Comparison of ENCODE assay signal across 30 cellular contexts in genomic region chr1:177912991-177913390, GRCh38. TPM values are rescaled to one million over a fixed set of nuclear protein-coding genes. Genes with fewer than 3 reads are reported as not detected.
DNase-seq lines count a peak whose midpoint lies in the region; ATAC-seq and TF ChIP-seq lines count a peak whose summit lies in the region.
"Had no signal": no experiment of that assay in that cellular context is flagged by ENCODE, and none has a peak within 500 bp of the region (broad histone marks: within the 10 kb centered on the region; RNA-seq: fewer than 3 reads in every experiment).

No MANE protein-coding gene starts in this region.

- H3K9ac ChIP-seq in liver (ENCODE audit: low read depth in 1 of 2, low read length in 2 of 2): no peak overlapping the region

- DNase-seq in SHP77 (lab: John Stamatoyannopoulos, UW) (peak; percentile 8 to 12), SHP77 treated with DMSO at 0.1 percent for 48 hours (lab: John Stamatoyannopoulos, UW) (no peak), transverse colon (peak; percentile 61), NCI-H2171 (lab: John Stamatoyannopoulos, UW) (no peak), upper lobe of left lung (no peak), NAMALWA (ENCODE audit: low spot score) (no peak)
- DNase-seq: activated CD4-positive, alpha-beta T cell treated with anti-CD3 and anti-CD28 coated beads, Interleukin-2, amount 50 U/mL, for 4 hours; activated CD4-positive, CD25-positive, alpha-beta regulatory T cell; activated CD8-positive, alpha-beta memory T cell treated with anti-CD3 and anti-CD28 coated beads, Interleukin-2, amount 10 ng/mL, durations not matched to agents 7 days and 5 days; activated gamma-delta T cell treated with Interleukin-2 at 50 U/mL for 16 hours; activated naive CD8-positive, alpha-beta T cell treated with anti-CD3 and anti-CD28 coated beads, Interleukin-2, amount 10 ng/mL, durations not matched to agents 7 days and 5 days; activated T-cell treated with anti-CD3 and anti-CD28 coated beads, Interleukin-2, amount 50 U/mL, for 48 hours; CD4-positive, alpha-beta T cell; DMS153; effector CD8-positive, alpha-beta T cell; GDM1; GOT3; immature natural killer cell; left ventricle myocardium inferior; naive B cell; NCI-H2029; NCI-H2227 treated with DMSO at 0.1 percent for 48 hours; NCI-H748 treated with DMSO at 0.1 percent for 48 hours; stimulated activated CD4-positive, alpha-beta T cell treated with anti-CD3 and anti-CD28 coated beads, Interleukin-15, amount 100 ng/mL, for 24 hours; stimulated activated CD4-positive, alpha-beta T cell treated with anti-CD3 and anti-CD28 coated beads, Interleukin-4, amount 100 ng/mL, for 4 hours had no signal

- H3K27ac ChIP-seq in VCaP (peak overlapping the region; percentile 86), liver (ENCODE audit: low read depth in 1 of 2, low read length in 2 of 2) (no peak overlapping the region), transverse colon (no peak overlapping the region), upper lobe of left lung (no peak overlapping the region)
- H3K27ac ChIP-seq: coronary artery, left ventricle myocardium inferior, SJSA1, tibial nerve had no signal

- in situ Hi-C loops in transverse colon (cut with MboI; ENCODE audit: low pct_ligation_motif_present in 1 of 4, low pct_unique_long_range_greater_than_20kb in 1 of 4, low sequenced_read_pairs in 3 of 4): loop anchor here in 1 of 4 donors (25.0 kb wide), 1 partner anchor 476 kb away; no protein-coding TSS in a partner anchor

- TF ChIP-seq POLR2A in transverse colon (IDR thresholded peaks at IDR 0.05): no peak
- no peak for TF ChIP-seq POLR2A in upper lobe of left lung (IDR thresholded peaks at IDR 0.05)

- no peak overlapping the region for H3K4me3 ChIP-seq in liver (ENCODE audit: low read depth in 1 of 3, low read length in 3 of 3)
- no peak overlapping the region for H3K4me3 ChIP-seq in transverse colon
- no peak overlapping the region for H3K4me3 ChIP-seq in upper lobe of left lung
- H3K4me3 ChIP-seq: coronary artery, left ventricle myocardium inferior, SJSA1, tibial nerve had no signal

- no peak for TF ChIP-seq CTCF in VCaP (conservative IDR thresholded peaks at IDR 0.05)
- TF ChIP-seq CTCF in liver (IDR thresholded peaks at IDR 0.05; ENCODE audit: low read depth, low read length, missing input control): no peak
- TF ChIP-seq CTCF in transverse colon (IDR thresholded peaks at IDR 0.05): no peak
- no peak for TF ChIP-seq CTCF in upper lobe of left lung (IDR thresholded peaks at IDR 0.05)

- no peaks in the 10 kb centered on the region for H3K9me3 ChIP-seq in liver (ENCODE audit: control insufficient read depth in 4 of 4, low read length in 3 of 4)
- H3K9me3 ChIP-seq in transverse colon: no peaks in the 10 kb centered on the region
- no peaks in the 10 kb centered on the region for H3K9me3 ChIP-seq in upper lobe of left lung
- H3K9me3 ChIP-seq: left ventricle myocardium inferior, SJSA1, tibial nerve had no signal

- H3K36me3 ChIP-seq in liver (ENCODE audit: control insufficient read depth in 4 of 4, insufficient read depth in 3 of 4, low read depth in 1 of 4, low read length in 3 of 4) (no peaks in the 10 kb centered on the region), transverse colon (no peaks in the 10 kb centered on the region), upper lobe of left lung (no peaks in the 10 kb centered on the region)
- H3K36me3 ChIP-seq: left ventricle myocardium inferior, SJSA1, tibial nerve had no signal

- ATAC-seq in upper lobe of left lung (ENCODE audit: low FRiP score in 2 of 2): no peak
- ATAC-seq: activated CD8-positive, alpha-beta memory T cell treated with anti-CD3 and anti-CD28 coated beads, Interleukin-2, amount 10 ng/mL, durations not matched to agents 7 days and 5 days had no signal

- 15% methylated on average over 3 of the region's 3 CpGs for WGBS in liver
- WGBS in transverse colon (ENCODE audit: low coverage in 1 of 2), 2 donors: 51% methylated on average over 3 of the region's 3 CpGs; no CpG with 5 or more reads in 1 of the 2 donors
- 62 to 70% methylated on average over 3 of the region's 3 CpGs for WGBS in upper lobe of left lung, 2 donors

- peaks cover 0 to 3% (median 0%) of the 10 kb centered on the region in 4 donors for H3K4me1 ChIP-seq in liver (ENCODE audit: control insufficient read depth in 4 of 4, insufficient read depth in 4 of 4, low read length in 3 of 4)
- no peaks in the 10 kb centered on the region for H3K4me1 ChIP-seq in transverse colon
- H3K4me1 ChIP-seq in upper lobe of left lung: no peaks in the 10 kb centered on the region
- H3K4me1 ChIP-seq: left ventricle myocardium inferior had no signal

- TF ChIP-seq EP300 in transverse colon (IDR thresholded peaks at IDR 0.05; ENCODE audit: low read depth): no peak
- TF ChIP-seq EP300 in upper lobe of left lung (IDR thresholded peaks at IDR 0.05): no peak

- peak; percentile 26 to 48 for TF ChIP-seq RAD21 in liver (IDR thresholded peaks at IDR 0.05)

- no peaks in the 10 kb centered on the region for H3K27me3 ChIP-seq in liver (ENCODE audit: control insufficient read depth in 4 of 4, insufficient read depth in 4 of 4, low read length in 3 of 4)
- peaks cover 4% of the 10 kb centered on the region for H3K27me3 ChIP-seq in transverse colon
- no peaks in the 10 kb centered on the region for H3K27me3 ChIP-seq in upper lobe of left lung
- H3K27me3 ChIP-seq: SJSA1, tibial nerve had no signal

- intact Hi-C loops in transverse colon (cut with DNase I; ENCODE audit: low total_unique reads): no loop called here

TF ChIP-seq in liver, 16 proteins besides CTCF, POLR2A, EP300 and RAD21:
- TF ChIP-seq HNF4G (IDR thresholded peaks at IDR 0.05) (peak; percentile 86), ZBTB33 (IDR thresholded peaks at IDR 0.05) (no peak), NR2F2 (IDR thresholded peaks at IDR 0.05) (no peak), YY1 (IDR thresholded peaks at IDR 0.05) (peak; percentile 52), TAF1 (conservative IDR thresholded peaks at IDR 0.05) (no peak), JUND (IDR thresholded peaks at IDR 0.05) (peak in 1 of 2 donors; percentile 54), RXRA (IDR thresholded peaks at IDR 0.05) (peak; percentile 64 to 76), MAX (IDR thresholded peaks at IDR 0.05) (peak; percentile 92), FOXA2 (IDR thresholded peaks at IDR 0.05) (peak; percentile 70), GABPA (IDR thresholded peaks at IDR 0.05 in 1 of 2, conservative IDR thresholded peaks at IDR 0.05 in 1 of 2) (no peak), FOXA1 (IDR thresholded peaks at IDR 0.05) (peak; percentile 52), SP1 (IDR thresholded peaks at IDR 0.05) (peak; percentile 49), HNF4A (conservative IDR thresholded peaks at IDR 0.05) (peak; percentile 89 to 92), EGR1 (IDR thresholded peaks at IDR 0.05; ENCODE audit: low read depth in 2 of 2) (no peak), ATF3 (IDR thresholded peaks at IDR 0.05) (no peak), REST (IDR thresholded peaks at IDR 0.05) (peak; percentile 8)

RNA-seq across cellular contexts. Expression of gene SEC16B, which starts 56.9 kb away (rescaled TPM):
- 10 to 100 TPM; 15.2 to 56.8 TPM for total RNA-seq in liver
- polyA plus RNA-seq in liver: 10 to 100 TPM; 10.9 to 43.6 TPM
- 10 to 100 TPM in 3 of 4 donors, 1 to 10 TPM in 1; 5.1 to 89.8 (median 15.2) TPM for total RNA-seq in transverse colon
- total RNA-seq in upper lobe of left lung: 10 to 100 TPM in 1 of 6 donors, 1 to 10 TPM in 5; 1.3 to 26.2 (median 3.1) TPM
- total RNA-seq: CD4-positive, alpha-beta T cell had no signal

Comparison
In these comparisons a context has a peak if more than half of its experiments do, and no peak if none do; other contexts are left out.
1. DNase-seq: peak in SHP77 (2 of 2) and transverse colon (single experiment); none in SHP77 treated with DMSO at 0.1 percent for 48 hours (single experiment), NCI-H2171 (single experiment), upper lobe of left lung (0 of 2) and NAMALWA (single experiment).